ENCODE assay signal across 8 cellular contexts in the genomic region with DNA sequence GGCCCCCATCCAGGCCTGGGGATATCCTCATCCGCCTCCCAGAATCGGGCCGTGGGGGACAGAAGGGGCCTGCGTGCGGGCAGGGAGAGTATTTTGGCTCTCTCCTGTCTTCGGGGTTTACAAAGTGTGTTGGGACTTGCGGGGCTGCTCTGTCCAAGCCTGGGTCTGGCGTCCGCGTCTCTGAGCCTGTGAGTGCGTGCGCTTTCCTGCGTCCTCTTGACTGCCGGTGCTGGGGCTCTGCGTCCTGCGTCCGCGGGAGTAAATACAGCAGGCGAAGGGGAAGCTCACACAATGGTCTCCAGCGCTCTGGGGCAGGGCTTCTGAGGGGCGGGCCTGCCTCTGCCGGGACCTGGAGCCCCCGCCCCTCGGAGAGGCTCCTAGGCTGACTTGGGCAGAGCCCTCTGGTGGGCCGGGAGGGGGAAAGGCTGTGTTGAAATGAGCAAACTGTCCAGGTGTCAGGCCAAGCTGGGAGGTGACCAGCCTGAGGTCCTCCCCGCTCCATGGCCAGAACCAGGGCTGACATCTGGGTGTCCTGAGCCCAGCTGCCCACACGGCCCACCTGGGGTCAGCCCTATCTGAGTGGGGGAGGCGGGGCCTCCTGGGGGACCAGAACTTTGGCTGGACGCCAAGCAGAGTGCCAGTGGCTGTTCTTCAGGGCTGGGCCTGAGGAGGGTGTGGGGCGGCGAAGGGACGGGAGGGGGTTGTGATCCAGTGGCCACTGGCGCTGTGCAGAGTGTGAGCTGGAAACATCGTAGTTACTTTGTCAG.
A peak's percentile ranks its signal among the peaks of the same experiment; 100 is the strongest.
DNase-seq lines count a peak whose midpoint lies in the region; ATAC-seq, FAIRE-seq and TF ChIP-seq lines count a peak whose summit lies in the region.

No MANE protein-coding gene starts in this region.

- DNase-seq in ELF-1 (ENCODE audit: low read depth, low spot score) (peak; percentile 96), NCI-H2171 (lab: John Stamatoyannopoulos, UW) (peak; percentile 74), activated T-cell treated with anti-CD3 and anti-CD28 coated beads for 48 hours (ENCODE audit: low read depth) (peak; percentile 79), endothelial cell of umbilical vein (ENCODE audit: low read depth, low spot score) (peak; percentile 90), midbrain (lab: John Stamatoyannopoulos, UW) (peak; percentile 30), hippocampal formation (lab: John Stamatoyannopoulos, UW) (no peak)
- peak; percentile 82 for DNase-seq in stimulated activated CD8-positive, alpha-beta memory T cell treated with anti-CD3 and anti-CD28 coated beads, Interleukin-4, amount 100 ng/mL, for 48 hours

- H3K36me3 ChIP-seq in endothelial cell of umbilical vein (ENCODE audit: control insufficient read depth in 2 of 2, extremely low read depth in 1 of 2, insufficient read depth in 2 of 2, low read length in 2 of 2): no peaks in the 10 kb centered on the region

- TF ChIP-seq CTCF in endothelial cell of umbilical vein (IDR thresholded peaks at IDR 0.05; ENCODE audit: extremely low read depth in 1 of 2, insufficient read depth in 1 of 2, low read depth in 1 of 2, low read length in 2 of 2): peak in 1 of 2 donors; percentile 57

- no peak for ATAC-seq in HG03571 (IDR thresholded peaks at IDR 0.05; ENCODE audit: unreplicated experiment)

- H3K79me2 ChIP-seq in endothelial cell of umbilical vein (ENCODE audit: control insufficient read depth, insufficient read depth, low read length): peaks cover 8% of the 10 kb centered on the region

- CTCF ChIA-PET in endothelial cell of umbilical vein (lab: Charles Lee): interaction anchor here (0.6 to 4.0 kb wide), 17 partner anchors 9 to 216 kb away, joined by 3 to 29 read pairs (median 4); no protein-coding TSS in a partner anchor

- peak overlapping the region; percentile 70 for H3K27ac ChIP-seq in endothelial cell of umbilical vein (ENCODE audit: insufficient read depth, low read depth, low read length)

- H3K4me3 ChIP-seq in endothelial cell of umbilical vein (replicated peaks in 1 of 3; ENCODE audit: insufficient read depth in 1 of 3, low read depth in 1 of 3, low read length in 3 of 3): peak overlapping the region; percentile 59 to 91 (median 66)

- TF ChIP-seq POLR2A in endothelial cell of umbilical vein (IDR thresholded peaks at IDR 0.05; ENCODE audit: low read depth, low read length): peak; percentile 76

- dilution Hi-C loops in endothelial cell of umbilical vein (cut with MboI; ENCODE audit: extremely low pct_ligation_motif_present, low sequenced_read_pairs): no loop called here

- no TSS peak for BruUV-seq in endothelial cell of umbilical vein (replicated peaks; lab: Mats Ljungman, UMichigan)

- H3K9ac ChIP-seq in endothelial cell of umbilical vein (replicated peaks; ENCODE audit: extremely low read depth, insufficient read depth, low read length): peak overlapping the region; percentile 82

- POLR2A ChIA-PET in endothelial cell of umbilical vein (lab: Charles Lee): interaction anchor here (0.6 to 1.3 kb wide), 5 partner anchors 12 to 53 kb away, joined by 3 to 9 read pairs (median 3); no protein-coding TSS in a partner anchor

- no peaks in the 10 kb centered on the region for H4K20me1 ChIP-seq in endothelial cell of umbilical vein (replicated peaks; ENCODE audit: control insufficient read depth, extremely low read depth, insufficient read depth, low read length)

- H3K9me1 ChIP-seq in endothelial cell of umbilical vein (replicated peaks; ENCODE audit: control insufficient read depth, extremely low read depth, insufficient read depth, low read length): no peaks in the 10 kb centered on the region

- FAIRE-seq in endothelial cell of umbilical vein (lab: Jason Lieb, UNC): peak; percentile 96

- H3K9me3 ChIP-seq in endothelial cell of umbilical vein (replicated peaks; ENCODE audit: control insufficient read depth, insufficient read depth, low read length): no peaks in the 10 kb centered on the region

- intact Hi-C loops in endothelial cell of umbilical vein (cut with micrococcal nuclease): loop anchor here (1.0 kb wide), 5 partner anchors 15 to 49 kb away; no protein-coding TSS in a partner anchor

- peak overlapping the region; percentile 37 for H2AFZ ChIP-seq in endothelial cell of umbilical vein (ENCODE audit: low read depth, low read length)

- H3K27me3 ChIP-seq in endothelial cell of umbilical vein (ENCODE audit: control insufficient read depth in 2 of 2, insufficient read depth in 2 of 2, low read length in 2 of 2): no peaks in the 10 kb centered on the region

- peak overlapping the region; percentile 84 for H3K4me2 ChIP-seq in endothelial cell of umbilical vein (ENCODE audit: insufficient read depth, low read length)

- peaks cover 15% of the 10 kb centered on the region for H3K4me1 ChIP-seq in endothelial cell of umbilical vein (ENCODE audit: control insufficient read depth, extremely low read depth, insufficient read depth, low read length)

TF ChIP-seq in endothelial cell of umbilical vein, 7 proteins besides CTCF, POLR2A, EP300 and RAD21:
- TF ChIP-seq POLR2AphosphoS5 (IDR thresholded peaks at IDR 0.05; ENCODE audit: insufficient read depth, low read depth, low read length) (no peak), FOS (IDR thresholded peaks at IDR 0.05; ENCODE audit: borderline replicate concordance, insufficient read depth, low read length) (no peak)

Comparison
In these comparisons a context has a peak if more than half of its experiments do, and no peak if none do; other contexts are left out.
1. DNase-seq: peak in ELF-1 (single experiment), NCI-H2171 (single experiment), activated T-cell treated with anti-CD3 and anti-CD28 coated beads for 48 hours (single experiment), endothelial cell of umbilical vein (single experiment), midbrain (single experiment) and stimulated activated CD8-positive, alpha-beta memory T cell treated with anti-CD3 and anti-CD28 coated beads, Interleukin-4, amount 100 ng/mL, for 48 hours (single experiment); none in hippocampal formation (0 of 2).